15 cellular contexts compared by ENCODE assay signal in the genomic region with DNA sequence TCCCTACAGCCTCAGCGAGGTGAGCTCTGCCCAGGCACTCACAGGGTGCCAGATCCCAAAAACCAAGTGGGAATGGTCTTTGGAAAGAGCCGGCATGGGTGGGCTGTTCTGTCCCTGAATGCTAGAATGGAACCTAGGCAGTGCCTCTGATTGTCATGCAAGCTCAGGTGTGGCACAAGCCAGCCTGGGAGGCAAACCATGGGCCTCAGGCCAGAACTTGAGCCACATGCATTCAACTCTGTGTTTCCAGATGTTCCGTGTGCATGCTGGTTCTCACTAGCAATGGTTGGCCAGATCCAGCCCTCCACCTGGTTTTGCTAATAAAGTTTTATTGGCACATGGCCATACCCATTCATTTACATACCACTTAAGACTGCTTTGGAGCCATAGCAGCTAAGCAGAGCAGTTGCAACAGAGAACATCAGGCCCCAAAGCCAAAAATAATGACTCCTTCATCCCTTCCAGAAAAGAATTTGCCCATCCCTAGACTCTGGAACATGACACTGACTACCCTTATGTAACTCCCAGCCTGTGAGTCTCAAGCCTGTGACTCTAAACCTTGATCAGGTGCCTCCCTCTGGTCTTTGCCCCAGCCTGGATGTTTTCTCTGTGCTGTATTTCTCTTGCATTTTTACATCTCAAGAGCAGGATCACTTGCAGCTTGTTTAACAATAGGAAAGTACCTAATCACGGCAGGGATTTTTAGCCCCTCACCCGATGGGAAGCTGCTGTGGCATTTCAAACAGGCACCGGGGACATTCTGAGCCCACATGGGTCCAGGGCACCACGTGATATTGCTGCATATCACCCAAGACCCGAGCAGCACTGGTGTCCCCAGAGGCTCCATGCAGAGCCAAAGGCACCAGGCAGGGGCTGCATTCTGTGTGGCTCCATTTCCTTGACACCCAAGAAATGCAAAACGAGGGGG. TPM values are rescaled to one million over a fixed set of nuclear protein-coding genes. Genes with fewer than 3 reads are reported as not detected.
DNase-seq lines count a peak whose midpoint lies in the region; TF ChIP-seq lines count a peak whose summit lies in the region.
"Had no signal": no experiment of that assay in that cellular context is flagged by ENCODE, and none has a peak within 500 bp of the region (broad histone marks: within the 10 kb centered on the region; RNA-seq: fewer than 3 reads in every experiment).

No MANE protein-coding gene starts in this region.

- H3K27me3 Mint-ChIP-seq in CD14-positive monocyte (ENCODE audit: low read depth in 3 of 3) (peaks cover 0 to 2% (median 0%) of the 10 kb centered on the region in 3 donors), H9 (ENCODE audit: low read depth) (peaks cover 3% of the 10 kb centered on the region)

- H3K4me2 ChIP-seq in H9 (ENCODE audit: insufficient read depth, insufficient read length, low read length), result no peak overlapping the region

- DNase-seq in CD14-positive monocyte (ENCODE audit: low spot score) (no peak), H9 (peak; percentile 91), amniotic epithelial cell (ENCODE audit: low read depth) (peak; percentile 15), iPS-NIHi11 (ENCODE audit: low spot score) (peak; percentile 78), SHP77 (lab: John Stamatoyannopoulos, UW) (no peak), NK-92 (lab: John Stamatoyannopoulos, UW; ENCODE audit: unreplicated experiment) (no peak), SIG-M5 (lab: John Stamatoyannopoulos, UW) (no peak)
- no peak for DNase-seq in activated naive CD4-positive, alpha-beta T cell treated with Interleukin-2 at 50 U/mL for 16 hours
- DNase-seq: activated CD4-positive, alpha-beta T cell treated with anti-CD3 and anti-CD28 coated beads for 48 hours; DMS79; effector memory CD4-positive, alpha-beta T cell; NCI-H524; retina; upper lobe of left lung had no signal

- H3K18ac ChIP-seq in H9 (ENCODE audit: insufficient read length, low read depth, low read length), result no peak overlapping the region

- TF ChIP-seq CTCF in CD14-positive monocyte (IDR thresholded peaks at IDR 0.05), result no peak
- no peak for TF ChIP-seq CTCF in H9 (conservative IDR thresholded peaks at IDR 0.05)

- H4K91ac ChIP-seq in H9 (ENCODE audit: insufficient read length, low read depth, low read length), result no peak overlapping the region

- no peak overlapping the region for H3T11ph ChIP-seq in H9 (ENCODE audit: low read length)

- no CpG with 5 or more reads among the region's 9 CpGs for WGBS in H9 (ENCODE audit: extremely low coverage, insufficient read length, low lambda C conversion rate)

- no peak overlapping the region for H3K4ac ChIP-seq in H9 (ENCODE audit: low read depth, low read length)

- H3K79me1 ChIP-seq in H9 (ENCODE audit: insufficient read depth, low read depth, low read length, poor library complexity, severe bottlenecking), result no peaks in the 10 kb centered on the region

- H3K36me3 Mint-ChIP-seq in CD14-positive monocyte, result peaks cover 74 to 94% of the 10 kb centered on the region in 2 donors
- peaks cover 39 to 58% (median 53%) of the 10 kb centered on the region in 3 experiments for H3K36me3 Mint-ChIP-seq in H9 (ENCODE audit: insufficient read depth in 1 of 3, low read depth in 3 of 3)

- no peak overlapping the region; the same call in 1 of the 2 replicates for H3K14ac ChIP-seq in H9 (ENCODE audit: insufficient read depth, low read length)

- H4K8ac ChIP-seq in H9 (replicated peaks; ENCODE audit: insufficient read length, low read depth, low read length), result no peak overlapping the region

- H3K9me3 Mint-ChIP-seq in CD14-positive monocyte (peaks cover 2 to 13% (median 6%) of the 10 kb centered on the region in 7 donors), H9 (peaks cover 8 to 12% of the 10 kb centered on the region in 2 experiments)

- H3K79me2 ChIP-seq in H9 (ENCODE audit: insufficient read depth, low read length), result no peaks in the 10 kb centered on the region

- no peak overlapping the region for H3K9ac ChIP-seq in H9 (ENCODE audit: extremely low read depth, insufficient read length, low read length)

- H3K4me3 Mint-ChIP-seq in CD14-positive monocyte, result no peak overlapping the region
- H3K4me3 Mint-ChIP-seq in H9, result peak overlapping the region; percentile 9 to 69; a peak in 4 of 5 replicates
- H3K4me3 Mint-ChIP-seq: T-helper 2 cell treated with Interferon-gamma antibody and Interleukin-4, amounts not matched to agents 5 μg/mL and 100 μg/mL, for 36 hours had no signal

- no peak overlapping the region for H2BK5ac ChIP-seq in H9 (ENCODE audit: insufficient read length, low read length)

- no peak overlapping the region for H3K56ac ChIP-seq in H9 (ENCODE audit: insufficient read length, low read depth, low read length)

- H3K4me1 ChIP-seq in H9 (ENCODE audit: insufficient read depth, low read length), result peaks cover 7% of the 10 kb centered on the region; the same call in 1 of the 2 replicates
- H3K4me1 ChIP-seq: upper lobe of left lung had no signal

- no peak overlapping the region for H3K23ac ChIP-seq in H9 (ENCODE audit: insufficient read length, low read depth, low read length)

- H3K27ac Mint-ChIP-seq in CD14-positive monocyte (peak overlapping the region in 5 of 7 donors; percentile 42 to 82 (median 56)), H9 (peak overlapping the region; percentile 41 to 95 (median 73))
- H3K27ac Mint-ChIP-seq: T-helper 2 cell treated with Interferon-gamma antibody and Interleukin-4, amounts not matched to agents 5 μg/mL and 100 μg/mL, for 36 hours had no signal

- no peak overlapping the region for H2AFZ ChIP-seq in H9 (ENCODE audit: low read length)

- H2BK120ac ChIP-seq in H9 (ENCODE audit: low read depth, low read length, poor library complexity, severe bottlenecking), result no peak overlapping the region

- H4K5ac ChIP-seq in H9 (ENCODE audit: insufficient read length, low read depth, low read length), result no peak overlapping the region

- H3K4me1 Mint-ChIP-seq in CD14-positive monocyte (peaks cover 21% of the 10 kb centered on the region), H9 (peaks cover 12 to 15% of the 10 kb centered on the region in 2 experiments)

- H3K9me3 ChIP-seq in H9 (ENCODE audit: control insufficient read depth, low read depth, low read length), result no peaks in the 10 kb centered on the region

- no peak overlapping the region for H2AK5ac ChIP-seq in H9 (ENCODE audit: insufficient read length, low read length)

- H3K27me3 ChIP-seq in H9 (ENCODE audit: insufficient read depth, low read length), result no peaks in the 10 kb centered on the region
- H3K27me3 ChIP-seq: upper lobe of left lung had no signal

- H2BK20ac ChIP-seq in H9 (ENCODE audit: low read depth, low read length, poor library complexity, severe bottlenecking), result no peak overlapping the region

- no peak overlapping the region for H2BK12ac ChIP-seq in H9 (ENCODE audit: insufficient read length, low read depth, low read length)

- no peak overlapping the region for H3K27ac ChIP-seq in H9 (ENCODE audit: insufficient read length, low read depth, low read length)
- H3K27ac ChIP-seq: upper lobe of left lung had no signal

- H3K23me2 ChIP-seq in H9 (ENCODE audit: insufficient read length, low read depth, low read length, poor library complexity, severe bottlenecking), result no peaks in the 10 kb centered on the region

- H2BK15ac ChIP-seq in H9 (ENCODE audit: low read depth, low read length), result no peak overlapping the region

- no peaks in the 10 kb centered on the region for H4K20me1 ChIP-seq in H9 (ENCODE audit: control insufficient read depth, insufficient read depth, insufficient read length)

- intact Hi-C loops in CD14-positive monocyte (cut with micrococcal nuclease), result loop anchor here in 1 of 2 donors (5.0 kb wide), 1 partner anchor 82 kb away; a partner anchor contains a TSS

RNA-seq across cellular contexts. Expression of a gene that starts 55.4 kb away (rescaled TPM):
- 10 to 100 TPM; 26.5 to 29.7 TPM for polyA plus RNA-seq in CD14-positive monocyte
- 14.8 and 16.2 TPM in 2 replicates for total RNA-seq in H9 (2021)

Comparison
In these comparisons a context has a peak if more than half of its experiments do, and no peak if none do; other contexts are left out.
1. DNase-seq: peak in H9 (single experiment), amniotic epithelial cell (single experiment) and iPS-NIHi11 (single experiment); none in CD14-positive monocyte (single experiment), SHP77 (0 of 2), activated naive CD4-positive, alpha-beta T cell treated with Interleukin-2 at 50 U/mL for 16 hours (single experiment), NK-92 (single experiment) and SIG-M5 (single experiment).
2. H3K4me3 Mint-ChIP-seq: peak in H9 (2 of 2); none in CD14-positive monocyte (0 of 2).